ENCODE assay signal across 8 cellular contexts in genomic region chr11:78045851-78046485, GRCh38. TPM values are rescaled to one million over a fixed set of nuclear protein-coding genes. Genes with fewer than 3 reads are reported as not detected.
A peak's percentile ranks its signal among the peaks of the same experiment; 100 is the strongest.
DNase-seq lines count a peak whose midpoint lies in the region; ATAC-seq and TF ChIP-seq lines count a peak whose summit lies in the region.

No MANE protein-coding gene starts in this region.

- peak; percentile 66 for ATAC-seq in HG03354 (IDR thresholded peaks at IDR 0.05; ENCODE audit: poor library complexity, severe bottlenecking, unreplicated experiment)
- ATAC-seq in activated CD8-positive, alpha-beta T cell treated with anti-CD3 and anti-CD28 coated beads, Interleukin-2, amount 10 ng/mL, durations not matched to agents 7 days and 5 days = peak; percentile 99
- ATAC-seq in GM18861 (IDR thresholded peaks at IDR 0.05; ENCODE audit: unreplicated experiment) = no peak

- peak; percentile 57 to 85 for DNase-seq in NCI-H524 (lab: John Stamatoyannopoulos, UW)
- DNase-seq in activated CD8-positive, alpha-beta T cell treated with anti-CD3 and anti-CD28 coated beads, Interleukin-2, amount 10 ng/mL, durations not matched to agents 7 days and 5 days = peak; percentile 77
- DNase-seq in ecto neural progenitor cell (ENCODE audit: low spot score) = peak; percentile 89
- DNase-seq in lung microvascular endothelial cell (ENCODE audit: low read depth in 2 of 2) = peak; percentile 62 to 74
- DNase-seq in stimulated activated CD8-positive, alpha-beta memory T cell treated with anti-CD3 and anti-CD28 coated beads, Interleukin-12 subunit alpha, Interleukin-12 subunit beta, amount 100 ng/mL, for 1 hour (ENCODE audit: low read depth) = peak; percentile 56

- peak; percentile 99 for TF ChIP-seq CTCF in GM12874 (IDR thresholded peaks at IDR 0.05; ENCODE audit: insufficient read depth, low read depth, low read length)

- POLR2A ChIA-PET in activated CD8-positive, alpha-beta T cell treated with anti-CD3 and anti-CD28 coated beads, Interleukin-2, amount 10 ng/mL, durations not matched to agents 7 days and 5 days (lab: Charles Lee) = interaction anchor here (0.8 to 1.5 kb wide), 3 partner anchors 42 to 93 kb away, joined by 3 read pairs; no protein-coding TSS in a partner anchor

- H3K9me3 Mint-ChIP-seq in activated CD8-positive, alpha-beta T cell treated with anti-CD3 and anti-CD28 coated beads, Interleukin-2, amount 10 ng/mL, durations not matched to agents 7 days and 5 days (ENCODE audit: insufficient read depth) = no peaks in the 10 kb centered on the region

- H3K27me3 Mint-ChIP-seq in activated CD8-positive, alpha-beta T cell treated with anti-CD3 and anti-CD28 coated beads, Interleukin-2, amount 10 ng/mL, durations not matched to agents 7 days and 5 days (ENCODE audit: low read depth) = no peaks in the 10 kb centered on the region

- peak overlapping the region; percentile 49 for H3K4me3 Mint-ChIP-seq in activated CD8-positive, alpha-beta T cell treated with anti-CD3 and anti-CD28 coated beads, Interleukin-2, amount 10 ng/mL, durations not matched to agents 7 days and 5 days

- H3K4me1 Mint-ChIP-seq in activated CD8-positive, alpha-beta T cell treated with anti-CD3 and anti-CD28 coated beads, Interleukin-2, amount 10 ng/mL, durations not matched to agents 7 days and 5 days (ENCODE audit: low read depth) = peaks cover 17% of the 10 kb centered on the region

- CTCF ChIA-PET in activated CD8-positive, alpha-beta T cell treated with anti-CD3 and anti-CD28 coated beads, Interleukin-2, amount 10 ng/mL, durations not matched to agents 7 days and 5 days (lab: Charles Lee) = interaction anchor here (0.6 to 3.0 kb wide), 25 partner anchors 10 to 519 kb away, joined by 3 to 25 read pairs (median 4); partner anchors contain the start of genes INTS4, KCTD21, NDUFC2 and USP35

- H3K27ac Mint-ChIP-seq in activated CD8-positive, alpha-beta T cell treated with anti-CD3 and anti-CD28 coated beads, Interleukin-2, amount 10 ng/mL, durations not matched to agents 7 days and 5 days = peak overlapping the region; percentile 39

- no peaks in the 10 kb centered on the region for H3K36me3 Mint-ChIP-seq in activated CD8-positive, alpha-beta T cell treated with anti-CD3 and anti-CD28 coated beads, Interleukin-2, amount 10 ng/mL, durations not matched to agents 7 days and 5 days (ENCODE audit: low read depth)

RNA-seq across cellular contexts. Expression of gene THRSP, which starts 17.7 kb away (rescaled TPM):
- not detected for total RNA-seq in activated CD8-positive, alpha-beta T cell treated with anti-CD3 and anti-CD28 coated beads, Interleukin-2, amount 10 ng/mL, durations not matched to agents 7 days and 5 days
- not detected in 2 replicates for total RNA-seq in lung microvascular endothelial cell

RNA-seq across cellular contexts. Expression of gene KCTD14, which starts 22.9 kb away (rescaled TPM):
- total RNA-seq in activated CD8-positive, alpha-beta T cell treated with anti-CD3 and anti-CD28 coated beads, Interleukin-2, amount 10 ng/mL, durations not matched to agents 7 days and 5 days = under 1 TPM; 0.21 to 0.47 TPM
- 0.22 TPM in 1 of 2 replicates, not detected in the other for total RNA-seq in lung microvascular endothelial cell

RNA-seq across cellular contexts. Expression of gene NDUFC2, which starts 33.7 kb away (rescaled TPM):
- 100 to 1,000 TPM; 193 TPM for total RNA-seq in activated CD8-positive, alpha-beta T cell treated with anti-CD3 and anti-CD28 coated beads, Interleukin-2, amount 10 ng/mL, durations not matched to agents 7 days and 5 days
- 54.9 and 71.4 TPM in 2 replicates for total RNA-seq in lung microvascular endothelial cell

RNA-seq across cellular contexts. Expression of gene INTS4, which starts 51.5 kb away (rescaled TPM):
- 10 to 100 TPM; 45.1 to 51.2 TPM for total RNA-seq in activated CD8-positive, alpha-beta T cell treated with anti-CD3 and anti-CD28 coated beads, Interleukin-2, amount 10 ng/mL, durations not matched to agents 7 days and 5 days
- total RNA-seq in lung microvascular endothelial cell = 21.8 and 26.4 TPM in 2 replicates
